Comparison of ENCODE assay signal across 10 cellular contexts in genomic region chr1:28058971-28059878, GRCh38. TPM values are rescaled to one million over a fixed set of nuclear protein-coding genes. Genes with fewer than 3 reads are reported as not detected.
DNase-seq lines count a peak whose midpoint lies in the region; ATAC-seq, FAIRE-seq and TF ChIP-seq lines count a peak whose summit lies in the region.
"Had no signal": no experiment of that assay in that cellular context is flagged by ENCODE, and none has a peak within 500 bp of the region (broad histone marks: within the 10 kb centered on the region; RNA-seq: fewer than 3 reads in every experiment).

No MANE protein-coding gene starts in this region.

- no peaks in the 10 kb centered on the region for H3K36me3 ChIP-seq in mucosa of descending colon (ENCODE audit: low read depth)
- H3K36me3 ChIP-seq: sigmoid colon had no signal

- no peaks in the 10 kb centered on the region for H3K27me3 Mint-ChIP-seq in CD4-positive, alpha-beta T cell
- H3K27me3 Mint-ChIP-seq in activated B cell treated with CpG ODN at 0.5 μM for 24 hours, result no peaks in the 10 kb centered on the region
- no peaks in the 10 kb centered on the region for H3K27me3 Mint-ChIP-seq in memory B cell

- H3K4me3 Mint-ChIP-seq in CD4-positive, alpha-beta T cell, result no peak overlapping the region
- peak overlapping the region; percentile 35 for H3K4me3 Mint-ChIP-seq in activated B cell treated with CpG ODN at 0.5 μM for 24 hours
- no peak overlapping the region for H3K4me3 Mint-ChIP-seq in memory B cell

- no peak overlapping the region for H3K27ac ChIP-seq in CD4-positive, alpha-beta T cell (ENCODE audit: low read depth, low read length)
- H3K27ac ChIP-seq: esophagus muscularis mucosa, sigmoid colon had no signal

- H3K9me3 Mint-ChIP-seq in CD4-positive, alpha-beta T cell, result no peaks in the 10 kb centered on the region
- H3K9me3 Mint-ChIP-seq in activated B cell treated with CpG ODN at 0.5 μM for 24 hours, result no peaks in the 10 kb centered on the region
- H3K9me3 Mint-ChIP-seq in memory B cell, result no peaks in the 10 kb centered on the region

- no peak for TF ChIP-seq CTCF in CD4-positive, alpha-beta T cell (IDR thresholded peaks at IDR 0.05)
- TF ChIP-seq CTCF in activated B cell treated with CpG ODN at 0.5 μM for 24 hours (IDR thresholded peaks at IDR 0.05) (no peak), mucosa of descending colon (IDR thresholded peaks at IDR 0.05) (no peak)

- CTCF ChIA-PET in CD4-positive, alpha-beta T cell (lab: Charles Lee), result interaction anchor here (0.7 kb wide), 1 partner anchor 818 kb away, joined by 4 read pairs; no protein-coding TSS in a partner anchor
- CTCF ChIA-PET in activated B cell treated with CpG ODN at 0.5 μM for 24 hours (lab: Charles Lee), result no interaction called here

- H3K9me3 ChIP-seq in CD4-positive, alpha-beta T cell (ENCODE audit: control insufficient read depth, low read length), result no peaks in the 10 kb centered on the region
- H3K9me3 ChIP-seq in mucosa of descending colon, result no peaks in the 10 kb centered on the region
- H3K9me3 ChIP-seq: esophagus muscularis mucosa, sigmoid colon had no signal

- FAIRE-seq in GM18507 (lab: Jason Lieb, UNC), result peak; percentile 57

- H3K4me1 ChIP-seq in mucosa of descending colon (ENCODE audit: low read depth), result no peaks in the 10 kb centered on the region
- H3K4me1 ChIP-seq: sigmoid colon had no signal

- DNase-seq in CD4-positive, alpha-beta T cell, result no peak
- DNase-seq in GM18507 (ENCODE audit: extremely low spot score, insufficient read length, low read depth) (no peak), activated B cell treated with CpG ODN at 0.5 μM for 24 hours (no peak), memory B cell (ENCODE audit: low spot score in 2 of 2) (no peak), mucosa of descending colon (no peak), NCI-H1930 (lab: John Stamatoyannopoulos, UW) (no peak), cerebellar nuclear complex (lab: John Stamatoyannopoulos, UW) (no peak)
- DNase-seq: caudate nucleus, sigmoid colon had no signal

- peak overlapping the region; percentile 16 for H3K27ac Mint-ChIP-seq in CD4-positive, alpha-beta T cell
- no peak overlapping the region for H3K27ac Mint-ChIP-seq in activated B cell treated with CpG ODN at 0.5 μM for 24 hours
- H3K27ac Mint-ChIP-seq in memory B cell, result peak overlapping the region; percentile 77

- intact Hi-C loops in CD4-positive, alpha-beta T cell (cut with DNase I, micrococcal nuclease), result no loop called here
- intact Hi-C loops in activated B cell treated with CpG ODN at 0.5 μM for 24 hours (cut with micrococcal nuclease), result no loop called here
- intact Hi-C loops in mucosa of descending colon (cut with DNase I, micrococcal nuclease), result no loop called here

- POLR2A ChIA-PET in CD4-positive, alpha-beta T cell (lab: Charles Lee), result interaction anchor here (0.7 to 0.8 kb wide), 2 partner anchors 11 to 100 kb away, joined by 3 read pairs; partner anchors contain the start of gene XKR8
- POLR2A ChIA-PET in activated B cell treated with CpG ODN at 0.5 μM for 24 hours (lab: Charles Lee), result interaction anchor here (0.6 to 1.3 kb wide), 4 partner anchors 13 to 645 kb away, joined by 3 to 15 read pairs (median 9); partner anchors contain the start of gene EYA3

- no peak overlapping the region for H3K4me3 ChIP-seq in mucosa of descending colon
- H3K4me3 ChIP-seq: esophagus muscularis mucosa, sigmoid colon had no signal

- H3K27me3 ChIP-seq in CD4-positive, alpha-beta T cell (ENCODE audit: control insufficient read depth, insufficient read depth, low read length), result no peaks in the 10 kb centered on the region
- H3K27me3 ChIP-seq: esophagus muscularis mucosa, sigmoid colon had no signal

- H3K4me1 Mint-ChIP-seq in CD4-positive, alpha-beta T cell (ENCODE audit: low read depth), result peaks cover 46% of the 10 kb centered on the region
- H3K4me1 Mint-ChIP-seq in activated B cell treated with CpG ODN at 0.5 μM for 24 hours, result peaks cover 36% of the 10 kb centered on the region
- peaks cover 13% of the 10 kb centered on the region for H3K4me1 Mint-ChIP-seq in memory B cell

- peaks cover 11% of the 10 kb centered on the region for H3K36me3 Mint-ChIP-seq in CD4-positive, alpha-beta T cell (ENCODE audit: low read depth)
- H3K36me3 Mint-ChIP-seq in activated B cell treated with CpG ODN at 0.5 μM for 24 hours (ENCODE audit: low read depth), result peaks cover 12% of the 10 kb centered on the region
- no peaks in the 10 kb centered on the region for H3K36me3 Mint-ChIP-seq in memory B cell

- ATAC-seq in CD4-positive, alpha-beta T cell (ENCODE audit: poor library complexity), result no peak
- ATAC-seq in activated B cell treated with CpG ODN at 0.5 μM for 24 hours (ENCODE audit: low read depth) (no peak), memory B cell (ENCODE audit: low read depth) (no peak), mucosa of descending colon (no peak)

RNA-seq across cellular contexts. Expression of gene EYA3, which starts 29.2 kb away (rescaled TPM):
- 1 to 10 TPM; 5.7 to 6.4 TPM for total RNA-seq in CD4-positive, alpha-beta T cell
- 26.7 and 31.0 TPM in 2 replicates for total RNA-seq in activated B cell treated with CpG ODN at 0.5 μM for 24 hours
- 10 to 100 TPM; 19.2 to 22.8 (median 19.9) TPM for total RNA-seq in mucosa of descending colon
